ENCODE assay signal across 19 cellular contexts in the genomic region with DNA sequence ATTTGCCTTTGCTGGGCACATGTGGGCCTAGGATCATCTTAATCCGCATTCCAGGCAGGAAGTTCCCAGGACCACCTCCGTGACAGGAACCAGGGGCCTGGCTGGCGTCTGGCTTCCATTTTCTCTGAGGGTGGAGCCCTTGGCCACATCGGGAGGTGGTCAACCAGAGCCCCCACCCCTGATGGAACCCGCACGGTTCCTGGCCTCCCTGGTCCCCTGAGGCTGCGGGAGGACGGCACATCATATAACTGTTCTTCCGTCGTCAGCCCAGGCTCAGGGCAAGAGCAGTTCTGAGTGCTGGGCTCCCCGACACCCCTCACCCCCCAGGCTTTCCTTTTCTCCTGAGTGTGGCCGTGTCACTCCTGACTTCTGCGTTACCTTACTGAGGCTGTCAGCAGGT. TPM values are rescaled to one million over a fixed set of nuclear protein-coding genes. Genes with fewer than 3 reads are reported as not detected.
DNase-seq lines count a peak whose midpoint lies in the region; ATAC-seq, FAIRE-seq and TF ChIP-seq lines count a peak whose summit lies in the region.
"Had no signal": no experiment of that assay in that cellular context is flagged by ENCODE, and none has a peak within 500 bp of the region (broad histone marks: within the 10 kb centered on the region; RNA-seq: fewer than 3 reads in every experiment).

No MANE protein-coding gene starts in this region.

- ATAC-seq in Right ventricle myocardium superior (ENCODE audit: poor library complexity) (no peak), left ventricle myocardium superior (no peak)

- H3K27me3 ChIP-seq in H9 (ENCODE audit: insufficient read depth, low read length) (no peaks in the 10 kb centered on the region), H1 (replicated peaks in 1 of 4; ENCODE audit: control insufficient read depth in 3 of 4, extremely low read depth in 1 of 4, insufficient read depth in 3 of 4, low read length in 3 of 4) (no peaks in the 10 kb centered on the region; a peak in 1 of 7 replicates), osteoblast (ENCODE audit: insufficient read depth, low read length) (no peaks in the 10 kb centered on the region)
- H3K27me3 ChIP-seq: SJCRH30 had no signal

- WGBS in H9 (ENCODE audit: extremely low coverage, insufficient read length, low lambda C conversion rate) = no CpG with 5 or more reads among the region's 13 CpGs
- WGBS in H1 (ENCODE audit: extremely low coverage in 1 of 2, insufficient coverage in 1 of 2, insufficient read length in 1 of 2, insufficient replicate concordance in 2 of 2, low coverage in 1 of 2, low lambda C conversion rate in 2 of 2, missing lambda C conversion rate in 1 of 2), 2 experiments = 90% methylated on average over 13 of the region's 13 CpGs; no CpG with 5 or more reads in 1 of the 2 experiments

- H3K27me3 Mint-ChIP-seq in H9 (ENCODE audit: low read depth) = peaks cover 9% of the 10 kb centered on the region

- H3K18ac ChIP-seq in H9 (ENCODE audit: insufficient read length, low read depth, low read length) = no peak overlapping the region
- no peak overlapping the region for H3K18ac ChIP-seq in H1 (ENCODE audit: extremely low read depth, low read length)

- H3K27ac ChIP-seq in H9 (ENCODE audit: insufficient read length, low read depth, low read length) = no peak overlapping the region
- H3K27ac ChIP-seq in H1 (ENCODE audit: low read depth, low read length) = no peak overlapping the region
- H3K27ac ChIP-seq in osteoblast (ENCODE audit: low read depth, low read length) = no peak overlapping the region
- H3K27ac ChIP-seq: SJCRH30 had no signal

- no peak for TF ChIP-seq CTCF in H9 (conservative IDR thresholded peaks at IDR 0.05)
- TF ChIP-seq CTCF in H1 (IDR thresholded peaks at IDR 0.05; ENCODE audit: control extremely low read depth in 1 of 3, insufficient read depth in 1 of 3, low read depth in 1 of 3, low read length in 3 of 3) = no peak
- no peak for TF ChIP-seq CTCF in osteoblast (IDR thresholded peaks at IDR 0.05; ENCODE audit: extremely low read depth, low read depth, low read length)

- no peak overlapping the region for H3T11ph ChIP-seq in H9 (ENCODE audit: low read length)

- H2BK20ac ChIP-seq in H9 (ENCODE audit: low read depth, low read length, poor library complexity, severe bottlenecking) = no peak overlapping the region
- no peak overlapping the region for H2BK20ac ChIP-seq in H1 (ENCODE audit: low read length)

- POLR2A ChIA-PET in H1 (lab: Charles Lee; ENCODE audit: partially characterized antibody) = interaction anchor here (1.2 kb wide), 1 partner anchor 12 kb away, joined by 3 read pairs; no protein-coding TSS in a partner anchor

- no peak overlapping the region for H4K91ac ChIP-seq in H9 (ENCODE audit: insufficient read length, low read depth, low read length)
- no peak overlapping the region for H4K91ac ChIP-seq in H1 (replicated peaks; ENCODE audit: insufficient read length, low read length)

- no peak for FAIRE-seq in H1 (lab: Jason Lieb, UNC)
- FAIRE-seq: A204.1, GM12891 had no signal

- H4K20me1 ChIP-seq in H9 (ENCODE audit: control insufficient read depth, insufficient read depth, insufficient read length) (no peaks in the 10 kb centered on the region), H1 (replicated peaks in 1 of 2; ENCODE audit: control insufficient read depth in 1 of 2, insufficient read depth in 2 of 2, low read length in 2 of 2) (no peaks in the 10 kb centered on the region), osteoblast (ENCODE audit: insufficient read depth, low read length) (no peaks in the 10 kb centered on the region)

- peaks cover 15 to 26% of the 10 kb centered on the region in 2 experiments for H3K9me3 Mint-ChIP-seq in H9

- CTCF ChIA-PET in H1 (lab: Charles Lee; ENCODE audit: partially characterized antibody) = interaction anchor here (1.9 kb wide), 1 partner anchor 20 kb away, joined by 5 read pairs; no protein-coding TSS in a partner anchor

- H3K27ac Mint-ChIP-seq in H9 = peak overlapping the region in 1 of 3 experiments; percentile 6; a peak in 1 of 7 replicates
- H3K27ac Mint-ChIP-seq: CD8-positive, alpha-beta memory T cell had no signal

- no peak for TF ChIP-seq RAD21 in H1 (IDR thresholded peaks at IDR 0.05 in 1 of 2, conservative IDR thresholded peaks at IDR 0.05 in 1 of 2; ENCODE audit: low read depth in 2 of 2, low read length in 2 of 2)

- no peak overlapping the region for H2BK15ac ChIP-seq in H9 (ENCODE audit: low read depth, low read length)
- no peak overlapping the region for H2BK15ac ChIP-seq in H1 (ENCODE audit: low read length)

- no peaks in the 10 kb centered on the region for H3K36me3 ChIP-seq in H1 (ENCODE audit: control insufficient read depth in 2 of 4, insufficient read depth in 4 of 4, low read length in 3 of 4)
- no peaks in the 10 kb centered on the region for H3K36me3 ChIP-seq in osteoblast (ENCODE audit: insufficient read depth, low read length)
- H3K36me3 ChIP-seq: SJCRH30 had no signal

- H3K4me1 Mint-ChIP-seq in H9 = peaks cover 9 to 10% of the 10 kb centered on the region in 2 experiments

- peaks cover 0 to 9% (median 0%) of the 10 kb centered on the region in 3 experiments; a peak in 3 of 7 replicates for H3K36me3 Mint-ChIP-seq in H9 (ENCODE audit: insufficient read depth in 1 of 3, low read depth in 3 of 3)

- H3K79me2 ChIP-seq in H9 (ENCODE audit: insufficient read depth, low read length) = no peaks in the 10 kb centered on the region
- no peaks in the 10 kb centered on the region for H3K79me2 ChIP-seq in H1 (ENCODE audit: control insufficient read depth in 1 of 2, insufficient read depth in 2 of 2, low read length in 2 of 2)
- H3K79me2 ChIP-seq in osteoblast (ENCODE audit: insufficient read depth, low read length) = no peaks in the 10 kb centered on the region

- H3K14ac ChIP-seq in H9 (ENCODE audit: insufficient read depth, low read length) (no peak overlapping the region), H1 (ENCODE audit: insufficient read length) (no peak overlapping the region)

- intact Hi-C loops in Right ventricle myocardium superior (cut with DNase I) = no loop called here
- intact Hi-C loops in left ventricle myocardium superior (cut with micrococcal nuclease) = no loop called here

- no peak overlapping the region for H3K4me2 ChIP-seq in H9 (ENCODE audit: insufficient read depth, insufficient read length, low read length)
- H3K4me2 ChIP-seq in H1 (ENCODE audit: insufficient read depth in 1 of 2, low read depth in 2 of 2, low read length in 2 of 2) = no peak overlapping the region
- H3K4me2 ChIP-seq in osteoblast (ENCODE audit: insufficient read depth, low read length) = no peak overlapping the region

- no peak overlapping the region for H4K5ac ChIP-seq in H9 (ENCODE audit: insufficient read length, low read depth, low read length)
- no peak overlapping the region for H4K5ac ChIP-seq in H1 (ENCODE audit: insufficient read length, low read depth, low read length)

- no peak overlapping the region for H3K56ac ChIP-seq in H9 (ENCODE audit: insufficient read length, low read depth, low read length)
- no peak overlapping the region for H3K56ac ChIP-seq in H1 (replicated peaks; ENCODE audit: insufficient read length, low read depth, low read length)

- no peak overlapping the region for H2AK5ac ChIP-seq in H9 (ENCODE audit: insufficient read length, low read length)
- no peak overlapping the region for H2AK5ac ChIP-seq in H1 (ENCODE audit: low read depth, low read length)

- H2AFZ ChIP-seq in H9 (ENCODE audit: low read length) (no peak overlapping the region), H1 (ENCODE audit: low read length) (no peak overlapping the region), osteoblast (ENCODE audit: low read length) (no peak overlapping the region)

- H3K79me1 ChIP-seq in H9 (ENCODE audit: insufficient read depth, low read depth, low read length, poor library complexity, severe bottlenecking) = no peaks in the 10 kb centered on the region
- H3K79me1 ChIP-seq in H1 (ENCODE audit: low read depth, low read length) = no peaks in the 10 kb centered on the region

- H3K4me3 ChIP-seq in H1 (ENCODE audit: extremely low read depth in 1 of 4, insufficient read depth in 2 of 4, low read depth in 3 of 4, low read length in 4 of 4) (no peak overlapping the region), osteoblast (ENCODE audit: insufficient read depth, low read length) (no peak overlapping the region)
- H3K4me3 ChIP-seq: SJCRH30 had no signal

- no peak for TF ChIP-seq POLR2A in H1 (IDR thresholded peaks at IDR 0.05; ENCODE audit: control extremely low read depth in 1 of 2, low read depth in 2 of 2, low read length in 2 of 2)

- no peak overlapping the region for H3K4me3 Mint-ChIP-seq in H9
- H3K4me3 Mint-ChIP-seq: CD8-positive, alpha-beta memory T cell had no signal

- H3K23me2 ChIP-seq in H9 (ENCODE audit: insufficient read length, low read depth, low read length, poor library complexity, severe bottlenecking) (peaks cover 5% of the 10 kb centered on the region), H1 (ENCODE audit: low read depth, low read length) (peaks cover 6% of the 10 kb centered on the region; the same call in 1 of the 2 replicates)

- H2BK5ac ChIP-seq in H9 (ENCODE audit: insufficient read length, low read length) (no peak overlapping the region), H1 (ENCODE audit: low read depth, low read length) (no peak overlapping the region)

- no peak overlapping the region for H3K9ac ChIP-seq in H9 (ENCODE audit: extremely low read depth, insufficient read length, low read length)
- no peak overlapping the region for H3K9ac ChIP-seq in H1 (replicated peaks in 1 of 4; ENCODE audit: extremely low read depth in 1 of 4, low read depth in 3 of 4, low read length in 3 of 4)

- H2BK120ac ChIP-seq in H9 (ENCODE audit: low read depth, low read length, poor library complexity, severe bottlenecking) (no peak overlapping the region), H1 (replicated peaks; ENCODE audit: low read depth, low read length) (no peak overlapping the region)

- TF ChIP-seq EP300 in H1 (IDR thresholded peaks at IDR 0.05; ENCODE audit: borderline replicate concordance in 1 of 2, low read depth in 2 of 2, low read length in 2 of 2) = no peak

- H3K9me3 ChIP-seq in H9 (ENCODE audit: control insufficient read depth, low read depth, low read length) (no peaks in the 10 kb centered on the region), H1 (ENCODE audit: insufficient read depth in 2 of 2, low read depth in 1 of 2, low read length in 1 of 2) (peaks cover 0 to 5% of the 10 kb centered on the region in 2 experiments; a peak in 1 of 4 replicates), osteoblast (ENCODE audit: low read depth, low read length) (peaks cover 6% of the 10 kb centered on the region)

- no peak overlapping the region for H3K4ac ChIP-seq in H9 (ENCODE audit: low read depth, low read length)
- no peak overlapping the region for H3K4ac ChIP-seq in H1 (replicated peaks; ENCODE audit: insufficient read length, low read depth, low read length)

- H3K23ac ChIP-seq in H9 (ENCODE audit: insufficient read length, low read depth, low read length) (no peak overlapping the region), H1 (ENCODE audit: insufficient read length) (no peak overlapping the region)

- no peak overlapping the region for H4K8ac ChIP-seq in H9 (replicated peaks; ENCODE audit: insufficient read length, low read depth, low read length)
- H4K8ac ChIP-seq in H1 (ENCODE audit: extremely low read depth, insufficient read depth, low read length) = no peak overlapping the region

- H2BK12ac ChIP-seq in H9 (ENCODE audit: insufficient read length, low read depth, low read length) (no peak overlapping the region), H1 (ENCODE audit: low read depth, low read length) (no peak overlapping the region)

- DNase-seq in Right ventricle myocardium superior = peak; percentile 8
- DNase-seq in left ventricle myocardium superior = no peak
- peak; percentile 22 for DNase-seq in H9
- DNase-seq in H1 (ENCODE audit: low read depth in 1 of 2, low spot score in 2 of 2) = no peak
- peak; percentile 38 for DNase-seq in osteoblast (ENCODE audit: insufficient read length, low spot score, missing footprints)
- DNase-seq in T1000 (lab: John Stamatoyannopoulos, UW) = no peak
- no peak for DNase-seq in activated T-cell treated with anti-CD3 and anti-CD28 coated beads, Interleukin-2, amount 50 U/mL, for 1 hour
- no peak for DNase-seq in MV-4-11 (lab: John Stamatoyannopoulos, UW)
- DNase-seq: GOT3, KG1, NCI-H1417 treated with DMSO at 0.1 percent for 48 hours, NCI-H1930, NCI-H345, NCI-H524 treated with DMSO at 0.1 percent for 48 hours, RPMI8226, SJCRH30 had no signal

- H3K4me1 ChIP-seq in H9 (ENCODE audit: insufficient read depth, low read length) = no peaks in the 10 kb centered on the region; the same call in 1 of the 2 replicates
- peaks cover 0 to 4% (median 2%) of the 10 kb centered on the region in 4 experiments; a peak in 4 of 7 replicates for H3K4me1 ChIP-seq in H1 (replicated peaks in 1 of 4; ENCODE audit: control insufficient read depth in 3 of 4, insufficient read depth in 4 of 4, low read length in 3 of 4)
- peaks cover 7% of the 10 kb centered on the region for H3K4me1 ChIP-seq in osteoblast (ENCODE audit: insufficient read depth, low read length)

RNA-seq across cellular contexts. Expression of a gene that starts 13.5 kb away (rescaled TPM):
- total RNA-seq in Right ventricle myocardium superior (not detected), left ventricle myocardium superior (not detected), H9 (2021) (0.17 and 0.37 TPM in 2 replicates), osteoblast (1.8 and 9.8 TPM in 2 replicates)
- total RNA-seq in H1 (2021; fragmentation: NEBNext Ultra II Directional; extraction: Animal tissue kit (Norgen Biotek cat#: 25700)) = 1.3 and 1.8 TPM in 2 replicates
- polyA plus RNA-seq in H1 (2011; rRNA removed) = 0.68 and 1.6 TPM in 2 replicates
- 1.3 TPM for polyA plus RNA-seq in H1 (2011; cell fraction: cytosol; rRNA removed)
- polyA plus RNA-seq in H1 (2011; cell fraction: nucleus; rRNA removed) = 2.8 TPM
- polyA plus RNA-seq in H1 (2012, experiment 1 of 2) = 0.54 to 1.2 TPM (median 0.82 TPM) in 4 replicates
- 0.66 TPM for polyA plus RNA-seq in H1 (2012, experiment 2 of 2)
- polyA plus RNA-seq in H1 (2013, experiment 1 of 2) = 0.75 TPM
- polyA plus RNA-seq in H1 (2013, experiment 2 of 2) = 0.64 TPM
- polyA minus RNA-seq in H1 (2011; rRNA and poly(A)+ RNA removed) = 0.15 and 0.60 TPM in 2 replicates
- polyA minus RNA-seq in H1 (2011; cell fraction: cytosol; rRNA and poly(A)+ RNA removed) = 0.73 TPM
- 1.2 TPM for polyA minus RNA-seq in H1 (2011; cell fraction: nucleus; rRNA and poly(A)+ RNA removed)
- total RNA-seq: CD8-positive, alpha-beta memory T cell had no signal
- polyA plus RNA-seq: CD8-positive, alpha-beta memory T cell had no signal

RNA-seq across cellular contexts. Expression of a gene that starts 24.9 kb away (rescaled TPM):
- total RNA-seq in Right ventricle myocardium superior (20.0 TPM), left ventricle myocardium superior (22.0 TPM), H9 (2021) (not detected in 2 replicates), osteoblast (under 0.01 TPM in 2 replicates)
- total RNA-seq in H1 (2021; fragmentation: NEBNext Ultra II Directional; extraction: Animal tissue kit (Norgen Biotek cat#: 25700)) = 0.08 TPM in 1 of 2 replicates, not detected in the other
- 0.03 TPM in 1 of 2 replicates, not detected in the other for polyA plus RNA-seq in H1 (2011; rRNA removed)
- polyA plus RNA-seq in H1 (2011; cell fraction: cytosol; rRNA removed) = 0.01 TPM
- polyA plus RNA-seq in H1 (2011; cell fraction: nucleus; rRNA removed) = 0.07 TPM
- not detected in 4 replicates for polyA plus RNA-seq in H1 (2012, experiment 1 of 2)
- not detected for polyA plus RNA-seq in H1 (2012, experiment 2 of 2)
- polyA plus RNA-seq in H1 (2013, experiment 1 of 2) = not detected
- polyA plus RNA-seq in H1 (2013, experiment 2 of 2) = not detected
- polyA minus RNA-seq in H1 (2011; rRNA and poly(A)+ RNA removed) = not detected in 2 replicates
- polyA minus RNA-seq in H1 (2011; cell fraction: cytosol; rRNA and poly(A)+ RNA removed) = not detected
- not detected for polyA minus RNA-seq in H1 (2011; cell fraction: nucleus; rRNA and poly(A)+ RNA removed)
- total RNA-seq: CD8-positive, alpha-beta memory T cell had no signal
- polyA plus RNA-seq: CD8-positive, alpha-beta memory T cell had no signal

RNA-seq across cellular contexts. Expression of a gene that starts 45.2 kb away (rescaled TPM):
- total RNA-seq in Right ventricle myocardium superior (not detected), left ventricle myocardium superior (not detected), H9 (2021) (2.0 and 2.1 TPM in 2 replicates), osteoblast (0.88 and 1.8 TPM in 2 replicates)
- 1.8 and 2.5 TPM in 2 replicates for total RNA-seq in H1 (2021; fragmentation: NEBNext Ultra II Directional; extraction: Animal tissue kit (Norgen Biotek cat#: 25700))
- 3.6 and 5.1 TPM in 2 replicates for polyA plus RNA-seq in H1 (2011; rRNA removed)
- 4.8 TPM for polyA plus RNA-seq in H1 (2011; cell fraction: cytosol; rRNA removed)
- 10.3 TPM for polyA plus RNA-seq in H1 (2011; cell fraction: nucleus; rRNA removed)
- 2.8 to 3.5 TPM (median 2.8 TPM) in 4 replicates for polyA plus RNA-seq in H1 (2012, experiment 1 of 2)
- polyA plus RNA-seq in H1 (2012, experiment 2 of 2) = 3.2 TPM
- 3.1 TPM for polyA plus RNA-seq in H1 (2013, experiment 1 of 2)
- 2.8 TPM for polyA plus RNA-seq in H1 (2013, experiment 2 of 2)
- polyA minus RNA-seq in H1 (2011; rRNA and poly(A)+ RNA removed) = 1.1 and 1.3 TPM in 2 replicates
- 2.8 TPM for polyA minus RNA-seq in H1 (2011; cell fraction: cytosol; rRNA and poly(A)+ RNA removed)
- 1.4 TPM for polyA minus RNA-seq in H1 (2011; cell fraction: nucleus; rRNA and poly(A)+ RNA removed)
- polyA plus RNA-seq: CD8-positive, alpha-beta memory T cell had no signal

RNA-seq across cellular contexts. Expression of a gene that starts 52.8 kb away (rescaled TPM):
- total RNA-seq in Right ventricle myocardium superior = 8.6 TPM
- 14.7 TPM for total RNA-seq in left ventricle myocardium superior
- total RNA-seq in H9 (2021) = 53.4 and 55.3 TPM in 2 replicates
- 79.0 and 83.7 TPM in 2 replicates for total RNA-seq in H1 (2021; fragmentation: NEBNext Ultra II Directional; extraction: Animal tissue kit (Norgen Biotek cat#: 25700))
- polyA plus RNA-seq in H1 (2011; rRNA removed) = 79.5 and 111 TPM in 2 replicates
- polyA plus RNA-seq in H1 (2011; cell fraction: cytosol; rRNA removed) = 68.5 TPM
- polyA plus RNA-seq in H1 (2011; cell fraction: nucleus; rRNA removed) = 100.0 TPM
- polyA plus RNA-seq in H1 (2012, experiment 1 of 2) = 65.1 to 71.0 TPM (median 67.4 TPM) in 4 replicates
- 70.8 TPM for polyA plus RNA-seq in H1 (2012, experiment 2 of 2)
- polyA plus RNA-seq in H1 (2013, experiment 1 of 2) = 43.4 TPM
- polyA plus RNA-seq in H1 (2013, experiment 2 of 2) = 44.4 TPM
- polyA minus RNA-seq in H1 (2011; rRNA and poly(A)+ RNA removed) = 63.7 and 76.3 TPM in 2 replicates
- 40.9 TPM for polyA minus RNA-seq in H1 (2011; cell fraction: cytosol; rRNA and poly(A)+ RNA removed)
- 77.6 TPM for polyA minus RNA-seq in H1 (2011; cell fraction: nucleus; rRNA and poly(A)+ RNA removed)
- 11.6 and 12.4 TPM in 2 replicates for total RNA-seq in osteoblast

Comparison
In these comparisons a context has a peak if more than half of its experiments do, and no peak if none do; other contexts are left out.
1. DNase-seq: peak in Right ventricle myocardium superior (single experiment), H9 (single experiment) and osteoblast (single experiment); none in left ventricle myocardium superior (single experiment), H1 (0 of 2), T1000 (single experiment), activated T-cell treated with anti-CD3 and anti-CD28 coated beads, Interleukin-2, amount 50 U/mL, for 1 hour (single experiment) and MV-4-11 (single experiment).
2. RNA of a gene that starts 24.9 kb away (total RNA-seq): 22.0 TPM in left ventricle myocardium superior (single experiment) and 20.0 TPM in Right ventricle myocardium superior (single experiment); 0.08 TPM in H1, not detected in H9 and under 0.01 TPM in osteoblast; every median in the first group is over 10 times any median in the second.